ENCODE assay signal across 1 cellular context in genomic region chr12:95351745-95352144, GRCh38.
TF ChIP-seq lines count a peak whose summit lies in the region.

No MANE protein-coding gene starts in this region.

TF ChIP-seq in SK-N-SH treated with all-trans-retinoic acid at 6 μM for 48 hours, 23 proteins besides CTCF, POLR2A, EP300 and RAD21 (continued from another document):
- TF ChIP-seq POU6F1 (CRISPR knock-in tag; IDR thresholded peaks at IDR 0.05; ENCODE audit: borderline replicate concordance, low read depth) (no peak), TSHZ2 (CRISPR knock-in tag; IDR thresholded peaks at IDR 0.05) (no peak), SNAI2 (CRISPR knock-in tag; IDR thresholded peaks at IDR 0.05) (no peak)
